In genomic region chr21:17003221-17003620, GRCh38 we compare ENCODE assay signal across 15 cellular contexts.
DNase-seq lines count a peak whose midpoint lies in the region; ATAC-seq and TF ChIP-seq lines count a peak whose summit lies in the region.
"Had no signal": no experiment of that assay in that cellular context is flagged by ENCODE, and none has a peak within 500 bp of the region (broad histone marks: within the 10 kb centered on the region; RNA-seq: fewer than 3 reads in every experiment).

No MANE protein-coding gene starts in this region.

- H3K4me1 ChIP-seq in KMS-11 (ENCODE audit: low read depth, poor library complexity, severe bottlenecking) (peaks cover 18% of the 10 kb centered on the region), muscle layer of colon (ENCODE audit: insufficient read depth, low read length) (peaks cover 11% of the 10 kb centered on the region), PC-3 (ENCODE audit: insufficient read depth, low read length) (no peaks in the 10 kb centered on the region), aorta (ENCODE audit: control insufficient read depth in 1 of 2, insufficient read depth in 2 of 2, low read length in 2 of 2) (no peaks in the 10 kb centered on the region)

- H3K27ac ChIP-seq in KMS-11 (no peak overlapping the region), muscle layer of colon (ENCODE audit: low read depth, low read length) (peak overlapping the region; percentile 39), PC-3 (ENCODE audit: low read length) (no peak overlapping the region), aorta (ENCODE audit: low read depth in 1 of 2, low read length in 2 of 2) (no peak overlapping the region)
- H3K27ac ChIP-seq: testis had no signal

- DNase-seq in AG09319 (ENCODE audit: extremely low read depth, low read depth) (peak; percentile 19), dedifferentiated amniotic fluid mesenchymal stem cell (ENCODE audit: extremely low spot score) (peak; percentile 79), OCI-M2 (lab: John Stamatoyannopoulos, UW; ENCODE audit: unreplicated experiment) (no peak), PC-3 (no peak), aorta (no peak)
- no peak for DNase-seq in stimulated activated CD4-positive, alpha-beta T cell treated with anti-CD3 and anti-CD28 coated beads, Interleukin-4, amount 100 ng/mL, for 4 hours
- DNase-seq: C1 segment of cervical spinal cord, NCI-H2227 treated with DMSO at 0.1 percent for 48 hours, SIG-M5, testis had no signal

- 57 to 67% methylated on average over 1 of the region's 1 CpG for WGBS in aorta, 2 donors

- H3F3A ChIP-seq in PC-3 (ENCODE audit: low read length, unreplicated experiment) = no peaks in the 10 kb centered on the region

- POLR2A ChIA-PET in PC-3 (lab: Charles Lee; ENCODE audit: unreplicated experiment) = no interaction called here

- H3K27me3 ChIP-seq in KMS-11 (ENCODE audit: insufficient read depth, low read depth) (no peaks in the 10 kb centered on the region), muscle layer of colon (ENCODE audit: control insufficient read depth in 1 of 2, insufficient read depth in 2 of 2, low read length in 2 of 2) (no peaks in the 10 kb centered on the region), PC-3 (ENCODE audit: low read length) (no peaks in the 10 kb centered on the region), aorta (ENCODE audit: control insufficient read depth in 1 of 2, insufficient read depth in 2 of 2, low read length in 1 of 2) (no peaks in the 10 kb centered on the region)
- H3K27me3 ChIP-seq: testis had no signal

- H2AFZ ChIP-seq in KMS-11 (ENCODE audit: low read depth) (peak overlapping the region; percentile 38; the same call in 1 of the 2 replicates), PC-3 (ENCODE audit: low read length) (no peak overlapping the region)

- H3K79me2 ChIP-seq in KMS-11 (ENCODE audit: insufficient read depth, low read depth) = no peaks in the 10 kb centered on the region
- H3K79me2 ChIP-seq in PC-3 (ENCODE audit: low read length) = no peaks in the 10 kb centered on the region

- H3K4me2 ChIP-seq in KMS-11 = peak overlapping the region; percentile 46; the same call in 1 of the 2 replicates
- H3K4me2 ChIP-seq in PC-3 (ENCODE audit: low read length) = no peak overlapping the region

- H3K9me2 ChIP-seq in PC-3 (replicated peaks; ENCODE audit: low read length) = no peaks in the 10 kb centered on the region

- ATAC-seq in PC-3 = no peak
- ATAC-seq in aorta (ENCODE audit: low FRiP score) = no peak
- ATAC-seq: activated CD4-positive, CD25-positive, alpha-beta regulatory T cell treated with anti-CD3 and anti-CD28 coated beads, Interleukin-2, amount 50 U/mL, for 24 hours; K562 had no signal

- H3K9ac ChIP-seq in KMS-11 (no peak overlapping the region), muscle layer of colon (ENCODE audit: low read length) (no peak overlapping the region), PC-3 (ENCODE audit: low read length) (no peak overlapping the region)

- intact Hi-C loops in PC-3 (cut with micrococcal nuclease) = no loop called here
- intact Hi-C loops in aorta (cut with DNase I) = no loop called here

- H4K20me1 ChIP-seq in KMS-11 (ENCODE audit: insufficient read depth) (no peaks in the 10 kb centered on the region), PC-3 (ENCODE audit: low read length) (no peaks in the 10 kb centered on the region)

- no peaks in the 10 kb centered on the region for H3K9me3 ChIP-seq in muscle layer of colon (ENCODE audit: low read length)
- H3K9me3 ChIP-seq in PC-3 (ENCODE audit: low read length) = peaks cover 19% of the 10 kb centered on the region
- H3K9me3 ChIP-seq in aorta (ENCODE audit: control insufficient read depth, low read length) = no peaks in the 10 kb centered on the region
- H3K9me3 ChIP-seq: testis had no signal

- CTCF ChIA-PET in PC-3 (lab: Charles Lee) = no interaction called here

- no peaks in the 10 kb centered on the region for H3K36me3 ChIP-seq in KMS-11 (ENCODE audit: insufficient read depth)
- no peaks in the 10 kb centered on the region for H3K36me3 ChIP-seq in muscle layer of colon (ENCODE audit: insufficient read depth, low read length)
- no peaks in the 10 kb centered on the region for H3K36me3 ChIP-seq in PC-3 (ENCODE audit: low read depth, low read length)
- H3K36me3 ChIP-seq in aorta (ENCODE audit: control insufficient read depth in 1 of 2, insufficient read depth in 2 of 2, low read length in 1 of 2) = no peaks in the 10 kb centered on the region

- TF ChIP-seq CTCF in AG09319 (IDR thresholded peaks at IDR 0.05; ENCODE audit: low read depth, low read length) = no peak
- no peak for TF ChIP-seq CTCF in KMS-11 (conservative IDR thresholded peaks at IDR 0.05; ENCODE audit: low read depth, low read length)
- TF ChIP-seq CTCF in PC-3 (conservative IDR thresholded peaks at IDR 0.05; ENCODE audit: low read depth, low read length) = no peak

- BruUV-seq in PC-3 (replicated peaks; lab: Mats Ljungman, UMichigan) = no TSS peak

- H3K4me3 ChIP-seq in KMS-11 (IDR thresholded peaks at IDR 0.05; ENCODE audit: insufficient read depth, low read depth, low read length) (no peak overlapping the region), muscle layer of colon (ENCODE audit: low read depth in 1 of 2, low read length in 2 of 2) (no peak overlapping the region), PC-3 (ENCODE audit: low read length) (no peak overlapping the region), aorta (ENCODE audit: low read length in 2 of 2) (no peak overlapping the region)
- H3K4me3 ChIP-seq: K562, lung, testis had no signal

Comparison
In these comparisons a context has a peak if more than half of its experiments do, and no peak if none do; other contexts are left out.
1. DNase-seq: peak in AG09319 (single experiment) and dedifferentiated amniotic fluid mesenchymal stem cell (single experiment); none in OCI-M2 (single experiment), PC-3 (single experiment), aorta (0 of 2) and stimulated activated CD4-positive, alpha-beta T cell treated with anti-CD3 and anti-CD28 coated beads, Interleukin-4, amount 100 ng/mL, for 4 hours (0 of 2).